In the genomic region with DNA sequence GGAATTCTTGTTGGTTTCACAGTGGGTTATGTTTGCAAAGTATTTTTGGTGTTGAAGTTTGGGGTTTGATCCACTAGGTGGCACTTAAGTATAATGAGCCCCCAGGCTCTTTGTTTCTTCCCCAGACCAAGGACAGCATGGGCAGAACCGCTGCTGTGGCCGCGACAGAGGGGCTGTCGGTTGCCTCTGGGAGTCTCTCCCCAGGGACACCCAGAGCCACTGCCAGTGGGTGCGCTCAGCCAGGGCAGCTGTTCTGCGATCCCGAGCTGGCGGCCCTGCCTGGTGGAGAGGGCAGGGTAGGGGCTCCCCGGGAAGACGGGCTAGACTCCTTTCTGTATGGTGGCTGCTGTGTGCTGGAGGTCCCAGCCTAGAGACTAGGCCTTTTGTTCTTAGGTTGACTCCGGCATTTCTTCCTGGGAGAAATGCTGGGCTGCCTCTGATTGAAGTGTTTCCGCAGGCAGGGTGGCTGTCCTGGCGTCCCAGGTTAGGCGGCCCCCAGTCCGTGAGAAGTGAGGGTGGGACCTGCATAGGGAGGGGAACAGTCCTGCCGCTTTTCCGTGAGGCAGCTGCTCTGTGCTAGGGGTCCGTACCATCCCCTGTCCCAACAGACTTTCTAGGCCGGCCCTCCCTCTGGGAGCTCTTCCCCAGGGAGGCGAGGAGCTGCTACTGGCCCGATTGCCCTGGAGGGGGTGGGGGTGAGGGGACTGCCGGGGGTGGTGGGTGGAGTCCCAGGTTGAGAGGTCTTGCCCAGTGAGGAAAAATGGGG, we compare ENCODE assay signal across 13 cellular contexts.
A peak's percentile ranks its signal among the peaks of the same experiment; 100 is the strongest.
DNase-seq lines count a peak whose midpoint lies in the region; ATAC-seq and TF ChIP-seq lines count a peak whose summit lies in the region.
"Had no signal": no experiment of that assay in that cellular context is flagged by ENCODE, and none has a peak within 500 bp of the region (broad histone marks: within the 10 kb centered on the region; RNA-seq: fewer than 3 reads in every experiment).

No MANE protein-coding gene starts in this region.

- no peak for TF ChIP-seq CTCF in A673 (conservative IDR thresholded peaks at IDR 0.05; ENCODE audit: low read depth, low read length)
- TF ChIP-seq CTCF in GM12874 (IDR thresholded peaks at IDR 0.05; ENCODE audit: insufficient read depth, low read depth, low read length) = 0 out of 2 replicates have a peak, but pooled peaks have one; percentile 27
- peak; percentile 26 for TF ChIP-seq CTCF in fibroblast of mammary gland (conservative IDR thresholded peaks at IDR 0.05; ENCODE audit: control insufficient read depth, insufficient read depth, low read depth, low read length)

- H3K4me3 ChIP-seq in A673 (ENCODE audit: low read depth, low read length, poor library complexity, severe bottlenecking) (no peak overlapping the region), NT2/D1 (ENCODE audit: insufficient read length, low read depth) (no peak overlapping the region), fibroblast of mammary gland (ENCODE audit: control insufficient read depth, low read depth, low read length) (no peak overlapping the region)

- H3K9me3 ChIP-seq in A673 (ENCODE audit: low read depth, low read length, poor library complexity, severe bottlenecking) (no peaks in the 10 kb centered on the region), NT2/D1 (ENCODE audit: insufficient read depth, low read length) (peaks cover 30% of the 10 kb centered on the region)

- H3K36me3 ChIP-seq in A673 (ENCODE audit: insufficient read depth, low read length, poor library complexity, severe bottlenecking) = no peaks in the 10 kb centered on the region
- no peaks in the 10 kb centered on the region for H3K36me3 ChIP-seq in NT2/D1 (ENCODE audit: insufficient read depth, insufficient read length, low read length)

- CTCF ChIA-PET in A673 (lab: Charles Lee) = no interaction called here

- ATAC-seq in left colon = no peak
- no peak for ATAC-seq in HG02884 (IDR thresholded peaks at IDR 0.05; ENCODE audit: unreplicated experiment)
- ATAC-seq: natural killer cell had no signal

- DNase-seq in A673 (ENCODE audit: low spot score) (peak; percentile 10), NT2/D1 (ENCODE audit: low read depth, low spot score) (peak; percentile 43), fibroblast of mammary gland (ENCODE audit: low read depth) (no peak), left colon (no peak), HK-2 (ENCODE audit: unreplicated experiment) (no peak), ecto neural progenitor cell (ENCODE audit: low spot score) (no peak)
- DNase-seq: C1 segment of cervical spinal cord, immature natural killer cell, natural killer cell, NCI-H345, small intestine had no signal

- no peaks in the 10 kb centered on the region for H3K4me1 ChIP-seq in A673 (ENCODE audit: insufficient read depth, low read length, poor library complexity, severe bottlenecking)
- H3K4me1 ChIP-seq in NT2/D1 (ENCODE audit: insufficient read depth, insufficient read length) = no peaks in the 10 kb centered on the region

- H3K27ac ChIP-seq in A673 (ENCODE audit: low read depth, low read length, poor library complexity, severe bottlenecking) = no peak overlapping the region

- intact Hi-C loops in A673 (cut with micrococcal nuclease; ENCODE audit: unreplicated experiment) = no loop called here
- intact Hi-C loops in left colon (cut with DNase I, micrococcal nuclease) = no loop called here

- H3K27me3 ChIP-seq in A673 (replicated peaks; ENCODE audit: insufficient read depth, low read depth, low read length, poor library complexity) = no peaks in the 10 kb centered on the region
- H3K27me3 ChIP-seq in NT2/D1 (ENCODE audit: insufficient read depth, insufficient read length) = no peaks in the 10 kb centered on the region

- BruUV-seq in A673 (replicated peaks; lab: Mats Ljungman, UMichigan) = no TSS peak

- no peak overlapping the region for H3K9ac ChIP-seq in NT2/D1 (ENCODE audit: insufficient read length, low read depth)

- POLR2A ChIA-PET in A673 (lab: Charles Lee; ENCODE audit: low non-redundant PET) = no interaction called here

Comparison
In these comparisons a context has a peak if more than half of its experiments do, and no peak if none do; other contexts are left out.
1. DNase-seq: peak in A673 (single experiment) and NT2/D1 (single experiment); none in fibroblast of mammary gland (single experiment), left colon (0 of 2), HK-2 (single experiment) and ecto neural progenitor cell (single experiment).